Comparison of ENCODE assay signal across 8 cellular contexts in genomic region chr3:183698318-183698731, GRCh38. TPM values are rescaled to one million over a fixed set of nuclear protein-coding genes. Genes with fewer than 3 reads are reported as not detected.
DNase-seq lines count a peak whose midpoint lies in the region; ATAC-seq and TF ChIP-seq lines count a peak whose summit lies in the region.

No MANE protein-coding gene starts in this region.

- H3K36me3 Mint-ChIP-seq in naive thymus-derived CD8-positive, alpha-beta T cell, result peaks cover 0 to 3% (median 2%) of the 10 kb centered on the region in 3 donors

- H3K4me3 Mint-ChIP-seq in naive thymus-derived CD8-positive, alpha-beta T cell, result peak overlapping the region; percentile 79 to 99 (median 95)

- in situ Hi-C loops in HAP-1 (cut with MboI; ENCODE audit: low sequenced_read_pairs), result no loop called here

- H3K4me3 ChIP-seq in HAP-1 (peak overlapping the region; percentile 95), tibial artery (peak overlapping the region; percentile 83 to 98)

- peaks cover 19% of the 10 kb centered on the region for H3K4me1 ChIP-seq in HAP-1
- peaks cover 0 to 27% (median 6%) of the 10 kb centered on the region in 4 donors for H3K4me1 ChIP-seq in tibial artery

- H3K4me1 Mint-ChIP-seq in naive thymus-derived CD8-positive, alpha-beta T cell, result peaks cover 21 to 44% (median 41%) of the 10 kb centered on the region in 4 donors

- TF ChIP-seq CTCF in tibial artery (IDR thresholded peaks at IDR 0.05), result no peak

- intact Hi-C loops in tibial artery (cut with DNase I; ENCODE audit: low total_unique reads), result loop anchor here (5.0 kb wide), 1 partner anchor 61 kb away; the partner anchor contains the start of gene KLHL24

- POLR2A ChIA-PET in naive thymus-derived CD8-positive, alpha-beta T cell (lab: Charles Lee), result interaction anchor here (0.6 to 3.5 kb wide), 5 partner anchors 11 to 804 kb away, joined by 3 to 42 read pairs (median 4); partner anchors contain the start of gene KLHL24

- peak; percentile 12 for DNase-seq in NK-92 treated with Interleukin-12 subunit alpha and Interleukin-12 subunit beta, amount 100 ng/mL, for 24 hours (lab: John Stamatoyannopoulos, UW)
- no peak for DNase-seq in NK-92 (lab: John Stamatoyannopoulos, UW; ENCODE audit: unreplicated experiment)
- DNase-seq in HAP-1 (ENCODE audit: low spot score in 2 of 2), result peak in 1 of 2 experiments; percentile 57
- DNase-seq in MV-4-11 (lab: John Stamatoyannopoulos, UW), result peak; percentile 19
- peak; percentile 63 to 67 for DNase-seq in activated T-cell treated with anti-CD3 and anti-CD28 coated beads, Interleukin-2, amount 50 U/mL, for 48 hours
- DNase-seq in fibroblast of peridontal ligament (ENCODE audit: extremely low read depth), result peak; percentile 55
- DNase-seq in naive thymus-derived CD8-positive, alpha-beta T cell, result peak in 6 of 10 donors; percentile 6 to 44 (median 26)
- no peak for DNase-seq in tibial artery

- H3K9me3 Mint-ChIP-seq in naive thymus-derived CD8-positive, alpha-beta T cell, result no peaks in the 10 kb centered on the region

- H3K9me3 ChIP-seq in HAP-1 (no peaks in the 10 kb centered on the region), tibial artery (no peaks in the 10 kb centered on the region)

- H3K27me3 Mint-ChIP-seq in naive thymus-derived CD8-positive, alpha-beta T cell, result no peaks in the 10 kb centered on the region

- no peaks in the 10 kb centered on the region for H3K27me3 ChIP-seq in HAP-1 (ENCODE audit: low read depth)
- no peaks in the 10 kb centered on the region for H3K27me3 ChIP-seq in tibial artery

- H3K27ac ChIP-seq in tibial artery, result peak overlapping the region; percentile 84 to 93

- H3K36me3 ChIP-seq in HAP-1 (replicated peaks), result peaks cover 18% of the 10 kb centered on the region
- H3K36me3 ChIP-seq in tibial artery, result peaks cover 0 to 6% (median 0%) of the 10 kb centered on the region in 3 donors

- H3K27ac Mint-ChIP-seq in naive thymus-derived CD8-positive, alpha-beta T cell, result peak overlapping the region; percentile 5 to 97 (median 92)

- peak; percentile 41 to 50 for ATAC-seq in naive thymus-derived CD8-positive, alpha-beta T cell

RNA-seq across cellular contexts. Expression of gene YEATS2, which starts 0.7 kb away (rescaled TPM):
- 10 to 100 TPM; 22.6 to 24.3 TPM for total RNA-seq in naive thymus-derived CD8-positive, alpha-beta T cell
- 1 to 10 TPM; 4.3 to 6.8 (median 4.9) TPM for polyA plus RNA-seq in naive thymus-derived CD8-positive, alpha-beta T cell

Comparison
In these comparisons a context has a peak if more than half of its experiments do, and no peak if none do; other contexts are left out.
1. DNase-seq: peak in NK-92 treated with Interleukin-12 subunit alpha and Interleukin-12 subunit beta, amount 100 ng/mL, for 24 hours (single experiment), MV-4-11 (single experiment), activated T-cell treated with anti-CD3 and anti-CD28 coated beads, Interleukin-2, amount 50 U/mL, for 48 hours (2 of 2), fibroblast of peridontal ligament (single experiment) and naive thymus-derived CD8-positive, alpha-beta T cell (6 of 10); none in NK-92 (single experiment) and tibial artery (0 of 2).